ENCODE assay signal across 8 cellular contexts in genomic region chr20:5119435-5120188, GRCh38. TPM values are rescaled to one million over a fixed set of nuclear protein-coding genes. Genes with fewer than 3 reads are reported as not detected.
A peak's percentile ranks its signal among the peaks of the same experiment; 100 is the strongest.
DNase-seq lines count a peak whose midpoint lies in the region; ATAC-seq and TF ChIP-seq lines count a peak whose summit lies in the region.

TSS of gene PCNA (minus strand) at chr20:5119958. CDS start at chr20:5119798, 160 bp downstream.

- H2AFZ ChIP-seq in OCI-LY1 (ENCODE audit: low read length): no peak within 1 kb of the TSS

- intact Hi-C loops in Calu3 (cut with micrococcal nuclease; ENCODE audit: unreplicated experiment): no loop called here

- CTCF ChIA-PET in Calu3 (lab: Charles Lee): interaction anchor here (0.6 to 1.5 kb wide), 3 partner anchors 73 to 971 kb away, joined by 3 to 4 read pairs (median 4); no protein-coding TSS in a partner anchor

- H3K27ac ChIP-seq in HUES64 (ENCODE audit: low read depth, low read length) (peak within 1 kb of the TSS; percentile 94), OCI-LY1 (ENCODE audit: low read depth, low read length, poor library complexity, severe bottlenecking) (peak within 1 kb of the TSS; percentile 90), mesodermal cell (ENCODE audit: low read depth, low read length, severe bottlenecking) (peak within 1 kb of the TSS; percentile 80)

- H3K27me3 Mint-ChIP-seq in Calu3 (ENCODE audit: unreplicated experiment): no peaks in the 10 kb centered on the region

- BruUV-seq in Calu3 (replicated peaks; lab: Mats Ljungman, UMichigan): no TSS peak

- peaks cover 6% of the 10 kb centered on the region; the same call in 1 of the 2 replicates for H4K20me1 ChIP-seq in OCI-LY1 (ENCODE audit: insufficient read depth, low read length)

- H3K4me3 ChIP-seq in HUES64 (ENCODE audit: low read length): peak within 1 kb of the TSS; percentile 79
- peak within 1 kb of the TSS; percentile 77 for H3K4me3 ChIP-seq in OCI-LY1 (ENCODE audit: low read depth, low read length, poor library complexity, severe bottlenecking)
- peak within 1 kb of the TSS; percentile 80 for H3K4me3 ChIP-seq in mesodermal cell (ENCODE audit: extremely low read depth, insufficient read depth, low read length, poor library complexity, severe bottlenecking)

- H3K4me1 ChIP-seq in HUES64 (ENCODE audit: insufficient read depth, low read length) (peaks cover 16% of the 10 kb centered on the region), OCI-LY1 (ENCODE audit: insufficient read depth, low read length, severe bottlenecking) (peaks cover 51% of the 10 kb centered on the region), mesodermal cell (ENCODE audit: control insufficient read depth, insufficient read depth, low read length, poor library complexity, severe bottlenecking) (no peaks in the 10 kb centered on the region)

- H3K9me3 ChIP-seq in HUES64 (ENCODE audit: insufficient read depth, low read depth, low read length) (no peaks in the 10 kb centered on the region), OCI-LY1 (ENCODE audit: low read length) (no peaks in the 10 kb centered on the region), mesodermal cell (ENCODE audit: control insufficient read depth, low read length) (no peaks in the 10 kb centered on the region)

- peaks cover 17% of the 10 kb centered on the region for H3K4me1 Mint-ChIP-seq in Calu3 (ENCODE audit: low read depth, unreplicated experiment)

- peak within 1 kb of the TSS; percentile 97 for H3K9ac ChIP-seq in HUES64 (ENCODE audit: low read depth, low read length)
- peak within 1 kb of the TSS; percentile 88 for H3K9ac ChIP-seq in OCI-LY1 (ENCODE audit: low read length)

- in situ Hi-C loops in endometrial microvascular endothelial cells (cut with HindIII; ENCODE audit: inconsistent ontology term, low pct_unique_long_range_greater_than_20kb, low sequenced_read_pairs): no loop called here

- WGBS in HUES64: under 1% methylated on average over 72 of the region's 72 CpGs
- 0% methylated on average over 71 of the region's 72 CpGs for WGBS in mesodermal cell (ENCODE audit: insufficient coverage in 2 of 2), 2 experiments

- H3K36me3 Mint-ChIP-seq in Calu3 (ENCODE audit: insufficient read depth, unreplicated experiment): peaks cover 21% of the 10 kb centered on the region

- DNase-seq in Calu3: peak; percentile 91
- DNase-seq in activated CD8-positive, alpha-beta memory T cell treated with anti-CD3 and anti-CD28 coated beads, Interleukin-2, amount 50 U/mL, for 4 hours: peak; percentile 94
- DNase-seq in stimulated activated CD8-positive, alpha-beta memory T cell treated with anti-CD3 and anti-CD28 coated beads, Interleukin-15, amount 100 ng/mL, for 4 hours (ENCODE audit: low read depth in 2 of 2): peak; percentile 89 to 92

- H3K36me3 ChIP-seq in HUES64 (ENCODE audit: insufficient read depth, low read length) (peaks cover 41% of the 10 kb centered on the region), OCI-LY1 (ENCODE audit: insufficient read depth, low read length) (peaks cover 46% of the 10 kb centered on the region), mesodermal cell (ENCODE audit: control insufficient read depth, insufficient read depth, low read length) (peaks cover 38% of the 10 kb centered on the region)

- TF ChIP-seq CTCF in Calu3 (IDR thresholded peaks at IDR 0.05; ENCODE audit: unreplicated experiment) (no peak), OCI-LY1 (IDR thresholded peaks at IDR 0.05; ENCODE audit: low read length) (no peak)

- peak; percentile 96 for ATAC-seq in GM21447 (IDR thresholded peaks at IDR 0.05; ENCODE audit: unreplicated experiment)

- H3F3A ChIP-seq in OCI-LY1 (ENCODE audit: insufficient read depth, low read length): peaks cover 34% of the 10 kb centered on the region

- peak within 1 kb of the TSS; percentile 36 for H3K27ac Mint-ChIP-seq in Calu3 (ENCODE audit: unreplicated experiment)

- no peaks in the 10 kb centered on the region for H3K27me3 ChIP-seq in HUES64 (ENCODE audit: insufficient read depth, low read length)
- H3K27me3 ChIP-seq in OCI-LY1 (ENCODE audit: insufficient read depth, low read length): no peaks in the 10 kb centered on the region

- no peaks in the 10 kb centered on the region for H3K9me2 ChIP-seq in OCI-LY1 (ENCODE audit: low read depth, low read length)

- H3K79me2 ChIP-seq in OCI-LY1 (ENCODE audit: insufficient read depth, low read length): peaks cover 24% of the 10 kb centered on the region

- H3K9me3 Mint-ChIP-seq in Calu3 (ENCODE audit: low read depth, unreplicated experiment): no peaks in the 10 kb centered on the region

- H3K4me2 ChIP-seq in OCI-LY1 (ENCODE audit: low read length): peak within 1 kb of the TSS; percentile 99

- peak within 1 kb of the TSS; percentile 81 for H3K4me3 Mint-ChIP-seq in Calu3 (ENCODE audit: low read depth, unreplicated experiment)

RNA-seq across cellular contexts. Expression of gene PCNA, which starts in this region (rescaled TPM):
- total RNA-seq in Calu3 (2022) (102 and 116 TPM in 2 replicates), endometrial microvascular endothelial cells (ENCODE audit: inconsistent ontology term) (305 TPM)
- polyA plus RNA-seq in HUES64 (2013, experiment 1 of 2): 337 TPM
- 318 TPM for polyA plus RNA-seq in HUES64 (2013, experiment 2 of 2)
- polyA plus RNA-seq in mesodermal cell (2013, experiment 1 of 2): 144 TPM
- polyA plus RNA-seq in mesodermal cell (2013, experiment 2 of 2): 143 TPM

Comparison
In these comparisons a context has a peak if more than half of its experiments do, and no peak if none do; other contexts are left out.
1. Peak in every context shown above with its lines: DNase-seq, ATAC-seq, H3K4me3 ChIP-seq and H3K27ac ChIP-seq.